Comparison of ENCODE assay signal across 23 cellular contexts in genomic region chr6:25239059-25239458, GRCh38.
"Had no signal": no experiment of that assay in that cellular context is flagged by ENCODE, and none has a peak within 500 bp of the region (broad histone marks: within the 10 kb centered on the region; RNA-seq: fewer than 3 reads in every experiment).

No MANE protein-coding gene starts in this region.

- H3K4me1 ChIP-seq: left ventricle myocardium inferior, right lobe of liver, testis, transverse colon had no signal

- ATAC-seq: activated CD4-positive, alpha-beta T cell treated with anti-CD3 and anti-CD28 coated beads for 36 hours; activated CD8-positive, alpha-beta T cell treated with anti-CD3 and anti-CD28 coated beads, Interleukin-2, amount 10 ng/mL, durations not matched to agents 7 days and 5 days; effector memory CD8-positive, alpha-beta T cell; esophagus mucosa; foreskin keratinocyte; right lobe of liver; stimulated activated naive CD8-positive, alpha-beta T cell treated with anti-CD3 and anti-CD28 coated beads, Interleukin-15, Interleukin-2, amounts not matched to agents 100 U/mL and 50 U/mL, for 24 hours had no signal

- H3K27ac ChIP-seq: foreskin keratinocyte, left ventricle myocardium inferior, ovary, right lobe of liver, testis, transverse colon had no signal

- H3K36me3 ChIP-seq: left ventricle myocardium inferior, ovary, right lobe of liver, transverse colon had no signal

- H3K27me3 ChIP-seq: foreskin keratinocyte, ovary, right lobe of liver, testis, transverse colon had no signal

- DNase-seq: activated CD4-positive, alpha-beta T cell treated with anti-CD3 and anti-CD28 coated beads for 36 hours; activated CD4-positive, CD25-positive, alpha-beta regulatory T cell; activated CD8-positive, alpha-beta T cell treated with anti-CD3 and anti-CD28 coated beads, Interleukin-2, amount 10 ng/mL, durations not matched to agents 7 days and 5 days; activated effector memory CD4-positive, alpha-beta T cell treated with Interleukin-2 at 50 U/mL for 16 hours; activated naive CD4-positive, alpha-beta T cell treated with Interleukin-2 at 50 U/mL for 16 hours; activated T-cell treated with anti-CD3 and anti-CD28 coated beads for 4 hours; aorta; caudate nucleus; cortex of kidney; effector memory CD8-positive, alpha-beta T cell; foreskin keratinocyte; left ventricle myocardium inferior; mesendoderm; naive B cell; ovary; right lobe of liver; stimulated activated CD4-positive, alpha-beta T cell treated with anti-CD3 and anti-CD28 coated beads, Interleukin-4, amount 100 ng/mL, for 1 hour; stimulated activated naive CD8-positive, alpha-beta T cell treated with anti-CD3 and anti-CD28 coated beads, Interleukin-15, Interleukin-2, amounts not matched to agents 100 U/mL and 50 U/mL, for 24 hours; T-helper 1 cell; testis; transverse colon had no signal

- H3K4me3 ChIP-seq: left ventricle myocardium inferior, lung, ovary, right lobe of liver, testis, transverse colon had no signal
